ENCODE assay signal across 8 cellular contexts in the genomic region with DNA sequence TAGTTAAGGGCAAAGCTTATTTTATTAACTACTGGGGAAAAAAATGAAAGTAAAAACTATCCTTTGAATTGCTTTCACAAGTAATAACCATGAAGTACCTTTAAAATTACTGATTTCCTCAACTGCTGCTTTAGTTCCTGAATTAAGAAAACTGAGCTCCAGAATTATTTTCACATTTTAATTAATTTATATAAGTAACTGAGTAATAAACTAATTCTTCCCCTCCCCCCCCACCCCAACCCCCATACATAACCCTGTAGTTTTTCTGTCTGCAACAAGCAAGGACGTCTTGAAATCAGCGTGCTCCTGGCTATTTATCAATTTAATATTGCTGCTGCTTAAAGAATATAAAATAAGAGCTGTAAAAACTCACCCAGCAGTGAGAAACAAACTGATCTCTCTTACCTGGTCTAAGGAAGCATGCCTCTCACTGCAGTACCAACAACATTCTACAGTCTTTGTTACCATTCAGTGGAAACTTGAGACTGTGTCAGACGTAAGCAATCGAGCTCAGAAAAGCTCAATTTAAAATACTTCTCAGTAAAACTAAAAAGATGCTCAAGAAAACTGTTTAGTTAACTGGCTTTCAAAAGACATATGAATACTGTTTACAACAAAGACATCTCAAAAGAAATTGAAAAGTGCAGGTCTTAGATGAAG.
A peak's percentile ranks its signal among the peaks of the same experiment; 100 is the strongest.
DNase-seq lines count a peak whose midpoint lies in the region; ATAC-seq, FAIRE-seq and TF ChIP-seq lines count a peak whose summit lies in the region.

No MANE protein-coding gene starts in this region.

- SMC1A ChIA-PET in GM12878 (lab: Charles Lee; ENCODE audit: uncharacterized antibody, unreplicated experiment), result interaction anchor here (0.6 to 2.8 kb wide), 14 partner anchors 8 to 182 kb away, joined by 3 to 12 read pairs (median 4); no protein-coding TSS in a partner anchor

- DNase-seq in AG09319 (ENCODE audit: extremely low read depth, low read depth) (peak; percentile 52), NCI-H526 treated with DMSO at 0.1 percent for 48 hours (lab: John Stamatoyannopoulos, UW) (peak; percentile 79), GM12878 (ENCODE audit: low read depth, low spot score) (peak; percentile 71), sigmoid colon (no peak), activated gamma-delta T cell treated with Interleukin-2 at 50 U/mL for 16 hours (no peak)

- H3K27me3 ChIP-seq in GM12878 (replicated peaks in 1 of 2; ENCODE audit: control insufficient read depth in 2 of 2, insufficient read depth in 2 of 2, low read length in 1 of 2), result no peaks in the 10 kb centered on the region
- no peaks in the 10 kb centered on the region for H3K27me3 ChIP-seq in sigmoid colon

- in situ Hi-C loops in GM12878 (cut with MboI), result no loop called here

- H3K9me3 ChIP-seq in GM12878 (replicated peaks; ENCODE audit: control insufficient read depth, insufficient read depth, low read length) (no peaks in the 10 kb centered on the region), sigmoid colon (no peaks in the 10 kb centered on the region)

- TF ChIP-seq EP300 in GM12878 (IDR thresholded peaks at IDR 0.05; ENCODE audit: borderline replicate concordance in 1 of 2, control insufficient read depth in 1 of 2, low read depth in 2 of 2, low read length in 2 of 2), result no peak
- TF ChIP-seq EP300 in sigmoid colon (IDR thresholded peaks at IDR 0.05), result no peak

- TF ChIP-seq CTCF in AG09319 (IDR thresholded peaks at IDR 0.05; ENCODE audit: low read depth, low read length), result no peak
- TF ChIP-seq CTCF in GM12875 (IDR thresholded peaks at IDR 0.05; ENCODE audit: borderline replicate concordance, insufficient read depth, low read depth, low read length), result no peak
- TF ChIP-seq CTCF in GM12878 (IDR thresholded peaks at IDR 0.05 in 2 of 3, conservative IDR thresholded peaks at IDR 0.05 in 1 of 3; ENCODE audit: control insufficient read depth in 2 of 3, extremely low read depth in 1 of 3, insufficient read depth in 1 of 3, low read depth in 3 of 3, low read length in 3 of 3), result no peak
- TF ChIP-seq CTCF in sigmoid colon (IDR thresholded peaks at IDR 0.05), result no peak

- CTCF ChIA-PET in GM12878 (lab: Yijun Ruan, JAX), result interaction anchor here (0.8 to 1.7 kb wide), 9 partner anchors 9 to 251 kb away, joined by 3 to 5 read pairs (median 3); no protein-coding TSS in a partner anchor

- FAIRE-seq in GM12878 (lab: Jason Lieb, UNC), result peak; percentile 98

- no TSS peak for BruUV-seq in GM12878 (replicated peaks; lab: Mats Ljungman, UMichigan)

- H3K4me1 ChIP-seq in GM12878 (ENCODE audit: control insufficient read depth, insufficient read depth, low read length), result peaks cover 4% of the 10 kb centered on the region; the same call in 1 of the 2 replicates
- peaks cover 0 to 33% (median 23%) of the 10 kb centered on the region in 4 donors for H3K4me1 ChIP-seq in sigmoid colon

- TF ChIP-seq POLR2A in GM12878 (IDR thresholded peaks at IDR 0.05; ENCODE audit: low read depth, low read length) (peak; percentile 37; the same call in 1 of the 2 replicates), sigmoid colon (IDR thresholded peaks at IDR 0.05) (no peak)

- intact Hi-C loops in GM12878 (cut with micrococcal nuclease; ENCODE audit: unreplicated experiment) (loop anchor here (5.0 kb wide), 2 partner anchors 66 to 199 kb away; partner anchors contain the start of gene GK5), sigmoid colon (cut with DNase I) (no loop called here)

- TF ChIP-seq RAD21 in GM12878 (IDR thresholded peaks at IDR 0.05; ENCODE audit: insufficient read depth, low read depth, low read length), result no peak

- peaks cover 20% of the 10 kb centered on the region for H3K79me2 ChIP-seq in GM12878 (ENCODE audit: control insufficient read depth, insufficient read depth, low read length)

- ATAC-seq in HG03095 (IDR thresholded peaks at IDR 0.05; ENCODE audit: unreplicated experiment) (peak; percentile 55), GM12878 (peak; percentile 88)

- peak overlapping the region; percentile 39 for H3K27ac ChIP-seq in GM12878 (ENCODE audit: control insufficient read depth, insufficient read depth)
- peak overlapping the region in 3 of 4 donors; percentile 56 to 68 (median 59) for H3K27ac ChIP-seq in sigmoid colon

- RAD21 ChIA-PET in GM12878 (lab: Charles Lee; ENCODE audit: unreplicated experiment), result interaction anchor here (0.6 to 2.0 kb wide), 10 partner anchors 7 to 691 kb away, joined by 3 to 5 read pairs (median 3); no protein-coding TSS in a partner anchor

- peak overlapping the region; percentile 56; the same call in 1 of the 2 replicates for H3K4me2 ChIP-seq in GM12878 (ENCODE audit: control insufficient read depth, insufficient read depth)

- peak overlapping the region; percentile 58 for H3K9ac ChIP-seq in GM12878 (ENCODE audit: control insufficient read depth, insufficient read depth, low read length)

- H3K36me3 ChIP-seq in GM12878 (ENCODE audit: control insufficient read depth in 2 of 2, insufficient read depth in 2 of 2, low read length in 1 of 2) (0 out of 4 replicates have a peak, but pooled peaks cover 0 to 3% of the 10 kb centered on the region in 2 experiments), sigmoid colon (no peaks in the 10 kb centered on the region)

- H4K20me1 ChIP-seq in GM12878 (ENCODE audit: control insufficient read depth, insufficient read depth), result no peaks in the 10 kb centered on the region

- POLR2A ChIA-PET in GM12878 (lab: Charles Lee), result interaction anchor here (0.6 to 1.3 kb wide), 4 partner anchors 119 to 973 kb away, joined by 3 to 4 read pairs (median 4); partner anchors contain the start of gene U2SURP

- H3K4me3 ChIP-seq in GM12875 (ENCODE audit: low read depth, low read length) (peak overlapping the region; percentile 35), GM12878 (peak overlapping the region; percentile 68), iPS-11a (ENCODE audit: low read depth, low read length) (peak overlapping the region; percentile 73), sigmoid colon (peak overlapping the region; percentile 30 to 52 (median 46))

- H2AFZ ChIP-seq in GM12878 (ENCODE audit: control insufficient read depth, low read depth, low read length), result peak overlapping the region; percentile 65

- WGBS in GM12878 (ENCODE audit: insufficient coverage, insufficient replicate concordance, low lambda C conversion rate, missing lambda C conversion rate), result under 1% methylated on average over 4 of the region's 4 CpGs
- WGBS in sigmoid colon, 2 donors, result 6 to 8% methylated on average over 4 of the region's 4 CpGs

TF ChIP-seq in GM12878, 131 proteins besides CTCF, POLR2A, EP300 and RAD21 (continues in another document):
- TF ChIP-seq POLR2AphosphoS5 (IDR thresholded peaks at IDR 0.05; ENCODE audit: low read length), result 0 out of 2 replicates have a peak, but pooled peaks have one; percentile 43
- TF ChIP-seq SIN3A (IDR thresholded peaks at IDR 0.05; ENCODE audit: low read depth, low read length), result peak; percentile 66; the same call in 1 of the 2 replicates
- TF ChIP-seq SREBF2 (IDR thresholded peaks at IDR 0.05; ENCODE audit: low read length), result no peak
- no peak for TF ChIP-seq ZNF622 (IDR thresholded peaks at IDR 0.05)
- TF ChIP-seq E2F8 (IDR thresholded peaks at IDR 0.05; ENCODE audit: low read depth, partially characterized antibody), result no peak
- TF ChIP-seq YBX1 (IDR thresholded peaks at IDR 0.05), result no peak
- no peak for TF ChIP-seq STAT1 (conservative IDR thresholded peaks at IDR 0.05)
- TF ChIP-seq PML (IDR thresholded peaks at IDR 0.05; ENCODE audit: low read length), result 0 out of 2 replicates have a peak, but pooled peaks have one; percentile 9
- no peak for TF ChIP-seq NFYA (IDR thresholded peaks at IDR 0.05; ENCODE audit: borderline replicate concordance, low read depth, low read length)
- TF ChIP-seq STAT3 (IDR thresholded peaks at IDR 0.05; ENCODE audit: low read depth, low read length), result no peak
- no peak for TF ChIP-seq FOS (IDR thresholded peaks at IDR 0.05; ENCODE audit: borderline replicate concordance, extremely low read depth, insufficient read length)
- TF ChIP-seq ZBED1 (IDR thresholded peaks at IDR 0.05; ENCODE audit: borderline replicate concordance), result 0 out of 2 replicates have a peak, but pooled peaks have one; percentile 20
- no peak for TF ChIP-seq CBX5 (IDR thresholded peaks at IDR 0.05; ENCODE audit: low read depth)
- TF ChIP-seq LARP7 (IDR thresholded peaks at IDR 0.05), result no peak
- peak; percentile 94 for TF ChIP-seq MXI1 (IDR thresholded peaks at IDR 0.05; ENCODE audit: low read depth, low read length)
- TF ChIP-seq TCF7 (IDR thresholded peaks at IDR 0.05; ENCODE audit: borderline replicate concordance), result 0 out of 2 replicates have a peak, but pooled peaks have one; percentile 10
- TF ChIP-seq MTA2 (IDR thresholded peaks at IDR 0.05; ENCODE audit: low read depth), result no peak

Comparison
In these comparisons a context has a peak if more than half of its experiments do, and no peak if none do; other contexts are left out.
1. DNase-seq: peak in AG09319 (single experiment), NCI-H526 treated with DMSO at 0.1 percent for 48 hours (single experiment) and GM12878 (single experiment); none in sigmoid colon (single experiment) and activated gamma-delta T cell treated with Interleukin-2 at 50 U/mL for 16 hours (single experiment).
2. Peak in every context shown above with its lines, with median percentiles within 50 percentile points of each other: H3K4me3 ChIP-seq.